In the genomic region with DNA sequence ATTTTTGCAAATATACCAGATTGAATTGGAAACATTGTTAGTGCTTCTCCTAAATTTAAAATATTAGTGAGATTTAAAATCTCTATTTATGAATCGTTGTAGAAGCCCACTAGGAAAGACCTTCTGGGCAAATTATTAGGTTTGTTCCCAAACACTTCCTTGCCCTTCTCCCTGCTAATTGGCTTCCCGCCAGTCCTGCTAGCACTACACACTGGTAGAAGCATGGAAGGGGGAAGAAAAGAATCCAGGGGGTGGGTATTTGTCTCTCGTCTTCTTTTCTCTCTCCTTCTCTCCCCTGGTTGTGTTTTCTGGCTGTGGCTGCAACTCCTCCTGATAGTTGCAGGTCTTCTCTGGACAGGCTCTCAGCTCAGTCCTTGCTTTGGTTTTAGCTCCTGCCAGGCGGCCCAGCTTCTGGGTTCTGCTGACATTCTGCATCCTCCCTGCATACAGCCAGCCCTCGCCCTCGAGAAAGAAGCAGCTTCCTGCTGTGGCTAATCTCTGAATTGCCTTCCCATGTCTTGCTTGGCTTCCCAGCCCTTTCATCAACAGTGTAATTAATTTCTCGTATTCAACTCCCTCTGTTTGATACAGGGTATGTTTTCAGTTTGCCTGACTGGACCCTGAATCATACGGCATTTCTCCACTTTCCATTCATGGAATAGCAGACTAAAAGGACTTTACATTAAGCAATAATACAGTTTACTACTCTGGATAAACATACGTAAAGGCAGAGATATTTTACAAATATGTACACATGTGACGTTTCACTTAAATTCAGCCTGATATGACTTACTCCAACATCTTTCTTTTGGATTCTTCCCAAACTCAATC, we compare ENCODE assay signal across 11 cellular contexts. TPM values are rescaled to one million over a fixed set of nuclear protein-coding genes. Genes with fewer than 3 reads are reported as not detected.
DNase-seq lines count a peak whose midpoint lies in the region; ATAC-seq and TF ChIP-seq lines count a peak whose summit lies in the region.
"Had no signal": no experiment of that assay in that cellular context is flagged by ENCODE, and none has a peak within 500 bp of the region (broad histone marks: within the 10 kb centered on the region; RNA-seq: fewer than 3 reads in every experiment).

No MANE protein-coding gene starts in this region.

- in situ Hi-C loops in GM13977 (cut with MboI; ENCODE audit: low pct_unique_long_range_greater_than_20kb, low sequenced_read_pairs, unreplicated experiment), result no loop called here

- POLR2A ChIA-PET in AG04450 (lab: Yijun Ruan, JAX), result interaction anchor here (0.7 to 1.5 kb wide), 2 partner anchors 51 to 70 kb away, joined by 3 to 9 read pairs; no protein-coding TSS in a partner anchor

- TF ChIP-seq CTCF in AG04450 (IDR thresholded peaks at IDR 0.05; ENCODE audit: low read depth, low read length) (no peak), GM13977 (IDR thresholded peaks at IDR 0.05; ENCODE audit: extremely low read depth, insufficient read depth, missing control alignments) (no peak)

- DNase-seq in AG04450 (ENCODE audit: low read depth, low spot score) (peak; percentile 85), HS-5 (ENCODE audit: low read depth) (peak; percentile 90), amniotic epithelial cell (ENCODE audit: low read depth) (peak; percentile 87), left kidney (ENCODE audit: low read depth, low spot score) (peak; percentile 45), GM13977 (ENCODE audit: low spot score) (no peak), KG1 (lab: John Stamatoyannopoulos, UW) (no peak), GM19240 (ENCODE audit: insufficient read length, low spot score) (no peak)
- DNase-seq: activated CD8-positive, alpha-beta T cell treated with anti-CD3 and anti-CD28 coated beads, Interleukin-2, amount 10 ng/mL, durations not matched to agents 7 days and 5 days; immature natural killer cell had no signal

- H3K27ac ChIP-seq in AG04450 (ENCODE audit: low read depth, low read length), result peak overlapping the region; percentile 93
- H3K27ac ChIP-seq: skin epidermis had no signal

- no peak for ATAC-seq in HG02678 (IDR thresholded peaks at IDR 0.05; ENCODE audit: unreplicated experiment)
- ATAC-seq: activated CD8-positive, alpha-beta T cell treated with anti-CD3 and anti-CD28 coated beads, Interleukin-2, amount 10 ng/mL, durations not matched to agents 7 days and 5 days had no signal

- H3K4me3 ChIP-seq in AG04450 (ENCODE audit: low read depth, low read length), result peak overlapping the region; percentile 46
- H3K4me3 ChIP-seq: skin epidermis had no signal

- no peaks in the 10 kb centered on the region for H3K27me3 ChIP-seq in AG04450 (ENCODE audit: control insufficient read depth, insufficient read depth, low read length)

- CTCF ChIA-PET in AG04450 (lab: Charles Lee), result interaction anchor here (1.1 kb wide), 1 partner anchor 19 kb away, joined by 3 read pairs; no protein-coding TSS in a partner anchor

- no peaks in the 10 kb centered on the region for H3K9me3 ChIP-seq in AG04450 (ENCODE audit: control insufficient read depth, insufficient read depth, low read length)

RNA-seq across cellular contexts. Expression of gene PARD3B, which starts 6.9 kb away (rescaled TPM):
- polyA plus RNA-seq in AG04450 (2011; rRNA removed), result 8.5 and 9.2 TPM in 2 replicates
- polyA minus RNA-seq in AG04450 (2011; rRNA and poly(A)+ RNA removed), result 23.4 and 27.1 TPM in 2 replicates
- polyA plus RNA-seq: immature natural killer cell had no signal

Comparison
In these comparisons a context has a peak if more than half of its experiments do, and no peak if none do; other contexts are left out.
1. DNase-seq: peak in AG04450 (single experiment), HS-5 (single experiment), amniotic epithelial cell (single experiment) and left kidney (single experiment); none in GM13977 (single experiment), KG1 (single experiment) and GM19240 (single experiment).